19 cellular contexts compared by ENCODE assay signal in genomic region chr5:96683392-96683791, GRCh38. TPM values are rescaled to one million over a fixed set of nuclear protein-coding genes. Genes with fewer than 3 reads are reported as not detected.
DNase-seq lines count a peak whose midpoint lies in the region; ATAC-seq and TF ChIP-seq lines count a peak whose summit lies in the region.
"Had no signal": no experiment of that assay in that cellular context is flagged by ENCODE, and none has a peak within 500 bp of the region (broad histone marks: within the 10 kb centered on the region; RNA-seq: fewer than 3 reads in every experiment).

No MANE protein-coding gene starts in this region.

- CTCF ChIA-PET in HEK293 (lab: Yijun Ruan, JAX): interaction anchor here (0.7 to 6.0 kb wide), 7 partner anchors 60 to 338 kb away, joined by 3 to 110 read pairs (median 4); no protein-coding TSS in a partner anchor

- POLR2A ChIA-PET in HEK293 (lab: Yijun Ruan, JAX): interaction anchor here (1.3 kb wide), 1 partner anchor 21 kb away, joined by 3 read pairs; no protein-coding TSS in a partner anchor

- H3K79me2 ChIP-seq in hepatocyte: peaks cover 14% of the 10 kb centered on the region

- H4K20me1 ChIP-seq in hepatocyte (ENCODE audit: insufficient read depth, poor library complexity, severe bottlenecking): peaks cover 1% of the 10 kb centered on the region

- peak overlapping the region; percentile 27 for H3K27ac Mint-ChIP-seq in stimulated activated effector memory CD8-positive, alpha-beta T cell treated with anti-CD3 and anti-CD28 coated beads, Interleukin-12 subunit alpha, Interleukin-12 subunit beta, amount 100 ng/mL, for 72 hours

- no peak overlapping the region for H3K4me3 Mint-ChIP-seq in stimulated activated effector memory CD8-positive, alpha-beta T cell treated with anti-CD3 and anti-CD28 coated beads, Interleukin-12 subunit alpha, Interleukin-12 subunit beta, amount 100 ng/mL, for 72 hours
- H3K4me3 Mint-ChIP-seq: CD4-positive, CD25-positive, alpha-beta regulatory T cell had no signal

- no peaks in the 10 kb centered on the region for H3K27me3 ChIP-seq in SJSA1 (replicated peaks)
- no peaks in the 10 kb centered on the region for H3K27me3 ChIP-seq in hepatocyte

- 94% methylated on average over 1 of the region's 1 CpG for WGBS in hepatocyte (ENCODE audit: low lambda C conversion rate, missing lambda C conversion rate)

- no peak overlapping the region for H2AFZ ChIP-seq in hepatocyte

- H3K4me1 Mint-ChIP-seq in stimulated activated effector memory CD8-positive, alpha-beta T cell treated with anti-CD3 and anti-CD28 coated beads, Interleukin-12 subunit alpha, Interleukin-12 subunit beta, amount 100 ng/mL, for 72 hours: peaks cover 41% of the 10 kb centered on the region

- TF ChIP-seq CTCF in HEK293 (tag by site-specific recombination; IDR thresholded peaks at IDR 0.05): no peak
- no peak for TF ChIP-seq CTCF in fibroblast of villous mesenchyme (IDR thresholded peaks at IDR 0.05; ENCODE audit: insufficient read depth, low read depth, low read length)
- TF ChIP-seq CTCF in hepatocyte (IDR thresholded peaks at IDR 0.05; ENCODE audit: poor library complexity): no peak

- no peaks in the 10 kb centered on the region for H3K4me1 ChIP-seq in HEK293 (ENCODE audit: control insufficient read depth, insufficient read depth, low read length)
- H3K4me1 ChIP-seq in SJSA1 (replicated peaks): peaks cover 47% of the 10 kb centered on the region
- H3K4me1 ChIP-seq in hepatocyte (ENCODE audit: insufficient read depth): no peaks in the 10 kb centered on the region

- peaks cover 34% of the 10 kb centered on the region for H3K36me3 Mint-ChIP-seq in stimulated activated effector memory CD8-positive, alpha-beta T cell treated with anti-CD3 and anti-CD28 coated beads, Interleukin-12 subunit alpha, Interleukin-12 subunit beta, amount 100 ng/mL, for 72 hours

- H3K4me3 ChIP-seq in HEK293 (ENCODE audit: low read depth, low read length): no peak overlapping the region
- H3K4me3 ChIP-seq in SJSA1: no peak overlapping the region
- H3K4me3 ChIP-seq in fibroblast of villous mesenchyme (ENCODE audit: low read depth, low read length): no peak overlapping the region
- no peak overlapping the region for H3K4me3 ChIP-seq in hepatocyte

- H3K4me2 ChIP-seq in hepatocyte: no peak overlapping the region

- peak; percentile 91 for ATAC-seq in stimulated activated effector memory CD8-positive, alpha-beta T cell treated with anti-CD3 and anti-CD28 coated beads, Interleukin-12 subunit alpha, Interleukin-12 subunit beta, amount 100 ng/mL, for 72 hours
- ATAC-seq in HG03039 (IDR thresholded peaks at IDR 0.05; ENCODE audit: unreplicated experiment): no peak
- no peak for ATAC-seq in GM19455 (IDR thresholded peaks at IDR 0.05; ENCODE audit: unreplicated experiment)

- DNase-seq in SJSA1 (ENCODE audit: low read depth in 1 of 2, low spot score in 2 of 2) (no peak), fibroblast of villous mesenchyme (ENCODE audit: low read depth) (peak; percentile 12), hepatocyte (ENCODE audit: low spot score) (no peak)
- no peak for DNase-seq in stimulated activated effector memory CD8-positive, alpha-beta T cell treated with anti-CD3 and anti-CD28 coated beads, Interleukin-12 subunit alpha, Interleukin-12 subunit beta, amount 100 ng/mL, for 72 hours (ENCODE audit: low spot score in 2 of 2)
- DNase-seq: ACHN; AML-193; Caco-2; CD4-positive, CD25-positive, alpha-beta regulatory T cell; DMS153; MV-4-11; NCI-H1417; NCI-H187 treated with DMSO at 0.1 percent for 48 hours; NCI-H446; NCI-H69; SIG-M5 had no signal

- H3K9me3 ChIP-seq in HEK293 (ENCODE audit: control insufficient read depth, insufficient read depth, low read depth, low read length) (no peaks in the 10 kb centered on the region), SJSA1 (replicated peaks) (no peaks in the 10 kb centered on the region), hepatocyte (ENCODE audit: low read depth) (no peaks in the 10 kb centered on the region)
- H3K9me3 ChIP-seq: Caco-2 had no signal

- H3K9me3 Mint-ChIP-seq in stimulated activated effector memory CD8-positive, alpha-beta T cell treated with anti-CD3 and anti-CD28 coated beads, Interleukin-12 subunit alpha, Interleukin-12 subunit beta, amount 100 ng/mL, for 72 hours: no peaks in the 10 kb centered on the region
- H3K9me3 Mint-ChIP-seq: CD4-positive, CD25-positive, alpha-beta regulatory T cell had no signal

- H3K9me2 ChIP-seq in hepatocyte (replicated peaks; ENCODE audit: insufficient read depth): no peaks in the 10 kb centered on the region

- H3K36me3 ChIP-seq in HEK293 (ENCODE audit: control insufficient read depth in 2 of 2, insufficient read depth in 1 of 2, low read length in 2 of 2) (no peaks in the 10 kb centered on the region), SJSA1 (peaks cover 20% of the 10 kb centered on the region), hepatocyte (replicated peaks; ENCODE audit: insufficient read depth, low read depth) (no peaks in the 10 kb centered on the region)

- H3K27ac ChIP-seq in HEK293 (ENCODE audit: extremely low read depth, low read depth, low read length) (no peak overlapping the region), SJSA1 (0 out of 2 replicates have a peak overlapping the region, but pooled peaks have one; percentile 19), hepatocyte (no peak overlapping the region)
- H3K27ac ChIP-seq: HL-60 had no signal

TF ChIP-seq in HEK293, 187 proteins besides CTCF, POLR2A, EP300 and RAD21:
- TF ChIP-seq ZNF560 (tag by site-specific recombination; IDR thresholded peaks at IDR 0.05; ENCODE audit: borderline replicate concordance) (no peak), ZNF280D (tag by site-specific recombination; IDR thresholded peaks at IDR 0.05) (no peak), TSHZ1 (tag by site-specific recombination; IDR thresholded peaks at IDR 0.05; ENCODE audit: borderline replicate concordance) (no peak), ZNF37A (tag by site-specific recombination; IDR thresholded peaks at IDR 0.05) (no peak), ZNF341 (tag by site-specific recombination; IDR thresholded peaks at IDR 0.05; ENCODE audit: low read depth) (no peak), ZFP3 (tag by site-specific recombination; IDR thresholded peaks at IDR 0.05; ENCODE audit: low read depth) (no peak), ZNF623 (tag by site-specific recombination; IDR thresholded peaks at IDR 0.05) (peak; percentile 42), FEZF1 (tag by site-specific recombination; IDR thresholded peaks at IDR 0.05) (no peak)
TF ChIP-seq in HEK293: peak in this region for 1.

RNA-seq across cellular contexts. Expression of gene CAST, which starts 21.2 kb away (rescaled TPM):
- 234 and 272 TPM in 2 replicates for total RNA-seq in SJSA1 (2014; rRNA removed; shearing (Covaris generic))
- 160 and 200 TPM in 2 replicates for total RNA-seq in fibroblast of villous mesenchyme
- 177 and 195 TPM in 2 replicates for total RNA-seq in hepatocyte
- 140 and 169 TPM in 2 replicates for polyA plus RNA-seq in hepatocyte
